Comparison of ENCODE assay signal across 1 cellular context in genomic region chr11:3178349-3178748, GRCh38.
TF ChIP-seq lines count a peak whose summit lies in the region.

No MANE protein-coding gene starts in this region.

TF ChIP-seq in HepG2, 621 proteins besides CTCF, POLR2A, EP300 and RAD21:
- TF ChIP-seq ZNF800 (CRISPR knock-in tag; IDR thresholded peaks at IDR 0.05): no peak
- TF ChIP-seq CEBPB (IDR thresholded peaks at IDR 0.05; ENCODE audit: borderline replicate concordance, low read depth, low read length): peak; percentile 79
